Comparison of ENCODE assay signal across 21 cellular contexts in genomic region chr13:51153527-51153926, GRCh38. TPM values are rescaled to one million over a fixed set of nuclear protein-coding genes. Genes with fewer than 3 reads are reported as not detected.
"Had no signal": no experiment of that assay in that cellular context is flagged by ENCODE, and none has a peak within 500 bp of the region (broad histone marks: within the 10 kb centered on the region; RNA-seq: fewer than 3 reads in every experiment).

No MANE protein-coding gene starts in this region.

- H3K27me3 ChIP-seq: gastroesophageal sphincter, neural progenitor cell, right atrium auricular region, uterus had no signal

- H3K4me3 Mint-ChIP-seq: activated naive CD8-positive, alpha-beta T cell; brain; naive B cell; stimulated activated naive CD8-positive, alpha-beta T cell treated with anti-CD3 and anti-CD28 coated beads, Interleukin-15, amount 100 ng/mL, for 72 hours had no signal

- H3K9me3 Mint-ChIP-seq: brain; naive B cell; neural progenitor cell; stimulated activated naive CD8-positive, alpha-beta T cell treated with anti-CD3 and anti-CD28 coated beads, Interleukin-15, amount 100 ng/mL, for 72 hours had no signal

- H3K36me3 ChIP-seq: gastroesophageal sphincter, heart right ventricle, neural progenitor cell, prostate gland, right atrium auricular region, suprapubic skin, transverse colon, uterus, WERI-Rb-1 had no signal

- ATAC-seq: left ventricle myocardium superior had no signal

- H3K4me2 ChIP-seq: neural progenitor cell had no signal

- H3K4me3 ChIP-seq: gastroesophageal sphincter, heart right ventricle, mucosa of descending colon, neural progenitor cell, prostate gland, right atrium auricular region, suprapubic skin, transverse colon, uterus had no signal

- FAIRE-seq: colon had no signal

- H3K27ac ChIP-seq: heart right ventricle, neural progenitor cell, prostate gland, right atrium auricular region, suprapubic skin, transverse colon, uterus had no signal

- H3K9me3 ChIP-seq: gastroesophageal sphincter, heart right ventricle, mucosa of descending colon, prostate gland, right atrium auricular region, suprapubic skin, transverse colon, uterus had no signal

- H3K4me1 Mint-ChIP-seq: naive B cell had no signal

- H3K4me1 ChIP-seq: prostate gland, right atrium auricular region, suprapubic skin, uterus had no signal

- H3K36me3 Mint-ChIP-seq: activated naive CD8-positive, alpha-beta T cell; brain; naive B cell; neural progenitor cell had no signal

- H3K27ac Mint-ChIP-seq: activated naive CD8-positive, alpha-beta T cell; neural progenitor cell had no signal

- H2AFZ ChIP-seq: neural progenitor cell had no signal

- DNase-seq: activated CD8-positive, alpha-beta memory T cell treated with anti-CD3 and anti-CD28 coated beads, Interleukin-2, amount 50 U/mL, for 4 hours; caudate nucleus; heart right ventricle; left ventricle myocardium superior; mucosa of descending colon; naive B cell; stimulated activated naive CD8-positive, alpha-beta T cell treated with anti-CD3 and anti-CD28 coated beads, Interleukin-15, amount 100 ng/mL, for 72 hours; transverse colon; uterus; WERI-Rb-1 had no signal

- H3K9ac ChIP-seq: neural progenitor cell had no signal

RNA-seq across cellular contexts. Expression of gene C13orf42, which starts 42.5 kb away (rescaled TPM):
- total RNA-seq: heart right ventricle; left ventricle myocardium superior; mucosa of descending colon; osteoblast; right atrium auricular region; skeletal muscle tissue; suprapubic skin; T-helper 2 cell treated with Interferon-gamma antibody and Interleukin-4, amounts not matched to agents 100 ng/mL and 5 ng/mL, for 36 hours; transverse colon; uterus had no signal
